15 cellular contexts compared by ENCODE assay signal in genomic region chr14:100836053-100836805, GRCh38. TPM values are rescaled to one million over a fixed set of nuclear protein-coding genes. Genes with fewer than 3 reads are reported as not detected.
A peak's percentile ranks its signal among the peaks of the same experiment; 100 is the strongest.
DNase-seq lines count a peak whose midpoint lies in the region; ATAC-seq and TF ChIP-seq lines count a peak whose summit lies in the region.
"Had no signal": no experiment of that assay in that cellular context is flagged by ENCODE, and none has a peak within 500 bp of the region (broad histone marks: within the 10 kb centered on the region; RNA-seq: fewer than 3 reads in every experiment).

No MANE protein-coding gene starts in this region.

- H3K27me3 Mint-ChIP-seq in brain (peaks cover 37% of the 10 kb centered on the region), nephron (ENCODE audit: low read depth) (peaks cover 14% of the 10 kb centered on the region)
- peaks cover 10 to 18% of the 10 kb centered on the region in 2 donors for H3K27me3 Mint-ChIP-seq in CD4-positive, alpha-beta memory T cell
- H3K27me3 Mint-ChIP-seq: B cell had no signal

- intact Hi-C loops in posterior vena cava (cut with DNase I): no loop called here
- intact Hi-C loops in CD4-positive, alpha-beta memory T cell (cut with micrococcal nuclease): no loop called here

- no peak overlapping the region for H3K4me3 ChIP-seq in BLaER1 treated with 17β-estradiol and CSF1 and Interleukin-3, amounts not matched to agents 10 nM and 100 nM
- H3K4me3 ChIP-seq in CD4-positive, alpha-beta memory T cell (ENCODE audit: low read length in 2 of 2): no peak overlapping the region

- H3K4me1 ChIP-seq in BLaER1 treated with 17β-estradiol and CSF1 and Interleukin-3, amounts not matched to agents 10 nM and 100 nM: peaks cover 0 to 46% (median 30%) of the 10 kb centered on the region in 10 experiments; a peak in 15 of 20 replicates
- no peaks in the 10 kb centered on the region for H3K4me1 ChIP-seq in CD4-positive, alpha-beta memory T cell (ENCODE audit: insufficient read depth, low read length)

- peak; percentile 77 for DNase-seq in posterior vena cava (ENCODE audit: low spot score)
- DNase-seq in NCI-H774 (lab: John Stamatoyannopoulos, UW): no peak
- DNase-seq in CD4-positive, alpha-beta memory T cell: no peak
- DNase-seq: Caco-2; CD8-positive, alpha-beta memory T cell; DMS53; GF-D8; HCEC 1CT had no signal

- H4K20me1 ChIP-seq in BLaER1 treated with 17β-estradiol and CSF1 and Interleukin-3, amounts not matched to agents 10 nM and 100 nM: no peaks in the 10 kb centered on the region; a peak in 1 of 22 replicates

- no peak overlapping the region for H3K27ac ChIP-seq in BLaER1 treated with 17β-estradiol and CSF1 and Interleukin-3, amounts not matched to agents 10 nM and 100 nM
- no peak overlapping the region for H3K27ac ChIP-seq in CD4-positive, alpha-beta memory T cell (ENCODE audit: low read depth, low read length)

- ATAC-seq in HG03521 (IDR thresholded peaks at IDR 0.05; ENCODE audit: unreplicated experiment): no peak
- ATAC-seq: HepG2 had no signal

- H3K4me1 Mint-ChIP-seq in brain: peaks cover 76% of the 10 kb centered on the region
- H3K4me1 Mint-ChIP-seq in nephron: peaks cover 59% of the 10 kb centered on the region
- no peaks in the 10 kb centered on the region for H3K4me1 Mint-ChIP-seq in CD4-positive, alpha-beta memory T cell
- H3K4me1 Mint-ChIP-seq: B cell; CD14-positive monocyte; CD8-positive, alpha-beta memory T cell had no signal

- H3K9me3 Mint-ChIP-seq in brain: peaks cover 0 to 15% (median 2%) of the 10 kb centered on the region in 5 experiments
- H3K9me3 Mint-ChIP-seq in nephron: no peaks in the 10 kb centered on the region
- H3K9me3 Mint-ChIP-seq in CD4-positive, alpha-beta memory T cell: no peaks in the 10 kb centered on the region

- CTCF ChIA-PET in CD4-positive, alpha-beta memory T cell (lab: Charles Lee; ENCODE audit: partially characterized antibody): no interaction called here

- peaks cover 0 to 8% (median 0%) of the 10 kb centered on the region in 11 experiments; a peak in 5 of 22 replicates for H3K9me3 ChIP-seq in BLaER1 treated with 17β-estradiol and CSF1 and Interleukin-3, amounts not matched to agents 10 nM and 100 nM (replicated peaks in 1 of 11)
- no peaks in the 10 kb centered on the region for H3K9me3 ChIP-seq in CD4-positive, alpha-beta memory T cell (ENCODE audit: control insufficient read depth in 1 of 2, low read length in 2 of 2)
- H3K9me3 ChIP-seq: Caco-2 had no signal

- H3K36me3 Mint-ChIP-seq in brain (no peaks in the 10 kb centered on the region), nephron (ENCODE audit: low read depth) (no peaks in the 10 kb centered on the region)
- no peaks in the 10 kb centered on the region for H3K36me3 Mint-ChIP-seq in CD4-positive, alpha-beta memory T cell
- H3K36me3 Mint-ChIP-seq: CD14-positive monocyte; CD8-positive, alpha-beta memory T cell had no signal

- H3K4me3 Mint-ChIP-seq in brain (no peak overlapping the region), nephron (no peak overlapping the region)
- no peak overlapping the region for H3K4me3 Mint-ChIP-seq in CD4-positive, alpha-beta memory T cell
- H3K4me3 Mint-ChIP-seq: B cell, CD14-positive monocyte had no signal

- TF ChIP-seq CTCF in brain (conservative IDR thresholded peaks at IDR 0.05): no peak
- TF ChIP-seq CTCF in nephron (IDR thresholded peaks at IDR 0.05; ENCODE audit: unreplicated experiment in 3 of 3): no peak

- H3K4me2 ChIP-seq in BLaER1 treated with 17β-estradiol and CSF1 and Interleukin-3, amounts not matched to agents 10 nM and 100 nM: peak overlapping the region in 8 of 11 experiments; percentile 25 to 81 (median 72); a peak in 15 of 22 replicates

- no peak overlapping the region; a peak in 1 of 22 replicates for H3K9ac ChIP-seq in BLaER1 treated with 17β-estradiol and CSF1 and Interleukin-3, amounts not matched to agents 10 nM and 100 nM

- POLR2A ChIA-PET in CD4-positive, alpha-beta memory T cell (lab: Charles Lee; ENCODE audit: partially characterized antibody): no interaction called here

- no peaks in the 10 kb centered on the region for H3K36me3 ChIP-seq in BLaER1 treated with 17β-estradiol and CSF1 and Interleukin-3, amounts not matched to agents 10 nM and 100 nM
- H3K36me3 ChIP-seq in CD4-positive, alpha-beta memory T cell (ENCODE audit: insufficient read depth, low read length): no peaks in the 10 kb centered on the region

- no peaks in the 10 kb centered on the region for H3K27me3 ChIP-seq in BLaER1 treated with 17β-estradiol and CSF1 and Interleukin-3, amounts not matched to agents 10 nM and 100 nM
- H3K27me3 ChIP-seq in CD4-positive, alpha-beta memory T cell (ENCODE audit: insufficient read depth, low read length): no peaks in the 10 kb centered on the region

- H3K27ac Mint-ChIP-seq in brain (peak overlapping the region in 3 of 5 experiments; percentile 73 to 94 (median 92)), nephron (peak overlapping the region in 2 of 3 experiments; percentile 86 to 90)
- H3K27ac Mint-ChIP-seq in CD4-positive, alpha-beta memory T cell: no peak overlapping the region
- H3K27ac Mint-ChIP-seq: B cell; CD14-positive monocyte; CD8-positive, alpha-beta memory T cell had no signal

RNA-seq across cellular contexts. Expression of gene MEG3, which starts 10.3 kb away (rescaled TPM):
- polyA plus RNA-seq in brain (ENCODE audit: insufficient read depth, low read depth, low replicate concordance): 33.5 TPM
- total RNA-seq in posterior vena cava: 10 to 100 TPM; 56.2 to 99.4 TPM
- not detected for total RNA-seq in CD4-positive, alpha-beta memory T cell
- polyA plus RNA-seq in CD4-positive, alpha-beta memory T cell: not detected
- total RNA-seq: B cell, Caco-2, HepG2 had no signal
- polyA plus RNA-seq: CD14-positive monocyte; CD8-positive, alpha-beta memory T cell had no signal

Comparison
In these comparisons a context has a peak if more than half of its experiments do, and no peak if none do; other contexts are left out.
1. H3K27ac Mint-ChIP-seq: peak in brain (3 of 5) and nephron (2 of 3); none in CD4-positive, alpha-beta memory T cell (0 of 7).
2. RNA of gene MEG3, which starts 10.3 kb away (total RNA-seq): 56.2 to 99.4 TPM in posterior vena cava; not detected in CD4-positive, alpha-beta memory T cell; every median in the first group is over 10 times any median in the second.